ENCODE assay signal across 17 cellular contexts in genomic region chr16:48155926-48156789, GRCh38. TPM values are rescaled to one million over a fixed set of nuclear protein-coding genes. Genes with fewer than 3 reads are reported as not detected.
DNase-seq lines count a peak whose midpoint lies in the region; ATAC-seq and TF ChIP-seq lines count a peak whose summit lies in the region.
"Had no signal": no experiment of that assay in that cellular context is flagged by ENCODE, and none has a peak within 500 bp of the region (broad histone marks: within the 10 kb centered on the region; RNA-seq: fewer than 3 reads in every experiment).

Gene ABCC12, minus strand, starts transcription at chr16:48155993. Its CDS starts 9,569 bp downstream, at chr16:48146424.

- H3K4me3 Mint-ChIP-seq in brain: no peak within 1 kb of the TSS
- H3K4me3 Mint-ChIP-seq: mesothelial cell of epicardium, neural progenitor cell had no signal

- H3K14ac ChIP-seq in mesenchymal stem cell (ENCODE audit: low read length in 2 of 2): peak within 1 kb of the TSS in 1 of 2 experiments; percentile 77

- intact Hi-C loops in left ventricle myocardium superior (cut with micrococcal nuclease) (loop anchor here (5.0 kb wide), 1 partner anchor 1014 kb away; the partner anchor contains the start of gene NETO2), cardiac septum (cut with DNase I) (loop anchor here (5.0 kb wide), 2 partner anchors 1014 to 1119 kb away; partner anchors contain the start of gene NETO2), upper lobe of right lung (cut with DNase I) (no loop called here)

- H3K27ac ChIP-seq in mesenchymal stem cell (ENCODE audit: low read length, poor library complexity, severe bottlenecking): no peak within 1 kb of the TSS
- H3K27ac ChIP-seq in upper lobe of right lung: no peak within 1 kb of the TSS
- H3K27ac ChIP-seq: epithelial cell of prostate, neural progenitor cell, SJCRH30 had no signal

- peaks cover 0 to 4% (median 0%) of the 10 kb centered on the region in 5 experiments for H3K9me3 Mint-ChIP-seq in brain
- H3K9me3 Mint-ChIP-seq: immature natural killer cell, mesothelial cell of epicardium, neural progenitor cell had no signal

- TF ChIP-seq CTCF in brain (conservative IDR thresholded peaks at IDR 0.05) (no peak), upper lobe of right lung (IDR thresholded peaks at IDR 0.05) (no peak)

- no peak within 1 kb of the TSS for H3K23ac ChIP-seq in mesenchymal stem cell (ENCODE audit: low read length in 2 of 2)

- peak within 1 kb of the TSS in 3 of 5 experiments; percentile 46 to 85 (median 77) for H3K27ac Mint-ChIP-seq in brain
- H3K27ac Mint-ChIP-seq: immature natural killer cell, mesothelial cell of epicardium, neural progenitor cell had no signal

- peaks cover 2% of the 10 kb centered on the region for H3K27me3 Mint-ChIP-seq in brain

- 76% methylated on average over 22 of the region's 24 CpGs for WGBS in mesenchymal stem cell

- H2BK12ac ChIP-seq in mesenchymal stem cell (ENCODE audit: low read length in 2 of 2): peak within 1 kb of the TSS in 1 of 2 experiments; percentile 92

- H2BK15ac ChIP-seq in mesenchymal stem cell (ENCODE audit: low read depth, poor library complexity, severe bottlenecking): peak within 1 kb of the TSS; percentile 65

- peak within 1 kb of the TSS in 1 of 2 experiments; percentile 34 for H3K18ac ChIP-seq in mesenchymal stem cell (ENCODE audit: low read depth in 1 of 2, low read length in 2 of 2)

- no peak within 1 kb of the TSS for H4K8ac ChIP-seq in mesenchymal stem cell (ENCODE audit: low read length)

- H3K9me3 ChIP-seq in mesenchymal stem cell (ENCODE audit: control insufficient read depth, low read length) (no peaks in the 10 kb centered on the region), upper lobe of right lung (no peaks in the 10 kb centered on the region)
- H3K9me3 ChIP-seq: HAP-1, SJCRH30 had no signal

- no peak within 1 kb of the TSS for H2BK5ac ChIP-seq in mesenchymal stem cell (ENCODE audit: low read depth, low read length, poor library complexity, severe bottlenecking)

- H3K36me3 Mint-ChIP-seq in brain: no peaks in the 10 kb centered on the region
- H3K36me3 Mint-ChIP-seq: immature natural killer cell, mesothelial cell of epicardium, neural progenitor cell had no signal

- H2BK120ac ChIP-seq in mesenchymal stem cell (ENCODE audit: low read depth, low read length): peak within 1 kb of the TSS; percentile 52

- H3K4me3 ChIP-seq in mesenchymal stem cell (ENCODE audit: insufficient read depth in 1 of 2, low read depth in 1 of 2, low read length in 2 of 2): no peak within 1 kb of the TSS
- H3K4me3 ChIP-seq in upper lobe of right lung: peak within 1 kb of the TSS; percentile 26
- H3K4me3 ChIP-seq: HAP-1, neural progenitor cell, SJCRH30 had no signal

- H3K9ac ChIP-seq in mesenchymal stem cell (ENCODE audit: low read length): peak within 1 kb of the TSS; percentile 11
- H3K9ac ChIP-seq: neural progenitor cell had no signal

- H3K79me1 ChIP-seq in mesenchymal stem cell (replicated peaks; ENCODE audit: low read length, poor library complexity, severe bottlenecking): no peaks in the 10 kb centered on the region

- H3K4me1 ChIP-seq in mesenchymal stem cell (ENCODE audit: control insufficient read depth, insufficient read depth, low read depth, low read length) (peaks cover 6% of the 10 kb centered on the region), upper lobe of right lung (peaks cover 8% of the 10 kb centered on the region)
- H3K4me1 ChIP-seq: neural progenitor cell, SJCRH30 had no signal

- ATAC-seq in left ventricle myocardium superior: peak; percentile 11
- ATAC-seq in upper lobe of right lung: peak; percentile 8
- no peak for ATAC-seq in GM19351 (IDR thresholded peaks at IDR 0.05; ENCODE audit: unreplicated experiment)
- no peak for ATAC-seq in esophagus mucosa

- H3K4ac ChIP-seq in mesenchymal stem cell (ENCODE audit: low read depth in 1 of 2, low read length in 2 of 2): peak within 1 kb of the TSS in 1 of 2 experiments; percentile 31

- no peak for DNase-seq in left ventricle myocardium superior
- DNase-seq in cardiac septum (ENCODE audit: low spot score): no peak
- no peak for DNase-seq in mesenchymal stem cell
- DNase-seq in upper lobe of right lung: no peak
- no peak for DNase-seq in activated gamma-delta T cell treated with Interleukin-2 at 50 U/mL for 16 hours
- DNase-seq: cortex of kidney had no signal

- no peak within 1 kb of the TSS for H2AK5ac ChIP-seq in mesenchymal stem cell (ENCODE audit: low read length, severe bottlenecking)

- H3K4me2 ChIP-seq in mesenchymal stem cell (ENCODE audit: low read length, poor library complexity, severe bottlenecking): no peak within 1 kb of the TSS
- H3K4me2 ChIP-seq: neural progenitor cell had no signal

- peak within 1 kb of the TSS; percentile 4 for H4K91ac ChIP-seq in mesenchymal stem cell (ENCODE audit: low read length)

- H2AFZ ChIP-seq in mesenchymal stem cell (ENCODE audit: low read depth, low read length): no peak within 1 kb of the TSS
- H2AFZ ChIP-seq: neural progenitor cell had no signal

- H3K27me3 ChIP-seq in mesenchymal stem cell (ENCODE audit: control insufficient read depth in 1 of 2, insufficient read depth in 1 of 2, low read length in 2 of 2) (no peaks in the 10 kb centered on the region), upper lobe of right lung (no peaks in the 10 kb centered on the region)
- H3K27me3 ChIP-seq: SJCRH30 had no signal

- H3K36me3 ChIP-seq in mesenchymal stem cell (ENCODE audit: control insufficient read depth in 1 of 2, insufficient read depth in 2 of 2, low read depth in 1 of 2, low read length in 2 of 2) (peaks cover 0 to 2% of the 10 kb centered on the region in 2 experiments), upper lobe of right lung (no peaks in the 10 kb centered on the region)
- H3K36me3 ChIP-seq: HAP-1, neural progenitor cell, SJCRH30 had no signal

- H3K4me1 Mint-ChIP-seq in brain: no peaks in the 10 kb centered on the region
- H3K4me1 Mint-ChIP-seq: immature natural killer cell, mesothelial cell of epicardium had no signal

RNA-seq across cellular contexts. Expression of gene ABCC12, which starts in this region (rescaled TPM):
- total RNA-seq in left ventricle myocardium superior (not detected), cardiac septum (not detected), upper lobe of right lung (not detected), esophagus mucosa (not detected)
- polyA plus RNA-seq in brain (ENCODE audit: insufficient read depth, low read depth, low replicate concordance): 0.24 TPM
- polyA plus RNA-seq in mesenchymal stem cell (2013, experiment 1 of 2): not detected
- not detected for polyA plus RNA-seq in mesenchymal stem cell (2013, experiment 2 of 2)
- total RNA-seq: mesothelial cell of epicardium, OCI-LY7, right cardiac atrium, SJCRH30 had no signal
- polyA plus RNA-seq: immature natural killer cell, right cardiac atrium had no signal

Comparison
In these comparisons a context has a peak if more than half of its experiments do, and no peak if none do; other contexts are left out.
1. Peak in ATAC-seq in left ventricle myocardium superior; RNA of the gene not detected or under 1 TPM.
2. Peak in ATAC-seq and H3K4me3 ChIP-seq in upper lobe of right lung; RNA of the gene not detected or under 1 TPM.